8 cellular contexts compared by ENCODE assay signal in the genomic region with DNA sequence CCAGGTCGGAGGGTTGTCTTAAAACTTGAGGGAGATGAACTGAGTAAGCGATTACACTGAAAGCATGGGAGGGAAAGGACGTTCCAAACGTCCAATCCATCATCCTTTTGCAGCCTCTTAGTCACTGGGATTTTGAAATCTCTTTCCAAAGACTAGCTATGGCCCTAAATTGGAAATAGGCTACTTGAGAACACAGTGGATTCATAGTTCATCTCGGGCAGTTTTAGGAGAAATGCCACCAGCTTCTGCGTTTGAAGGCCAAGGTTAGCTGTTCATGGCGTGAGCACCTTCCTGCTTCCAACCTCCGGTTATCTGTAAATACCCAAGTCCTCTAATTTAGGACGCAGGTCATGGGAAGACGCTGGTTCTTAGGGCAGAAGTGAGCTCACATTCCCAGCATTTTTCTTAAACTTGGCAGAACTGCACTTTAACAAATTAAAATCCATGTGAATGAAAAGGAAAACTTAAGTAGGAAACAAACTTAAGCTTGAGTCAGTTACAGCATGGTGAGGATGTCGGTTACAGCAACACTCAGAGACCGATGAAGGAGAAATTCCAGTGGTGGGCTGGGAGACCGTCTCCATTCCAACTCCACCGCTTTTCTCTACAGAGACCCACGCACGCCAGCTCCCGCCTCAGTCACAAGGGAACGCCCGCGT. TPM values are rescaled to one million over a fixed set of nuclear protein-coding genes. Genes with fewer than 3 reads are reported as not detected.
DNase-seq lines count a peak whose midpoint lies in the region; ATAC-seq and TF ChIP-seq lines count a peak whose summit lies in the region.

No MANE protein-coding gene starts in this region.

- peak overlapping the region; percentile 93 for H4K8ac ChIP-seq in trophoblast cell (ENCODE audit: low read depth, low read length)

- intact Hi-C loops in left ventricle myocardium inferior (cut with micrococcal nuclease), result no loop called here
- intact Hi-C loops in Right ventricle myocardium inferior (cut with DNase I), result loop anchor here (5.0 to 10.0 kb wide), 2 partner anchors 112 to 605 kb away; a partner anchor contains a TSS
- intact Hi-C loops in esophagus squamous epithelium (cut with DNase I), result no loop called here

- H3K9me3 ChIP-seq in left ventricle myocardium inferior (replicated peaks) (no peaks in the 10 kb centered on the region), esophagus squamous epithelium (no peaks in the 10 kb centered on the region), trophoblast cell (ENCODE audit: insufficient read depth, low read depth, low read length) (no peaks in the 10 kb centered on the region)

- no peak overlapping the region for H2AK5ac ChIP-seq in trophoblast cell (ENCODE audit: low read length)

- H3K23ac ChIP-seq in trophoblast cell (ENCODE audit: low read length), result no peak overlapping the region

- 1 to 10% methylated on average over 14 of the region's 20 CpGs for WGBS in esophagus squamous epithelium, 2 donors
- WGBS in trophoblast cell (ENCODE audit: extremely low coverage, insufficient coverage, insufficient read length), result no CpG with 5 or more reads among the region's 20 CpGs

- H2BK120ac ChIP-seq in trophoblast cell (ENCODE audit: insufficient read depth, low read length, poor library complexity), result no peak overlapping the region

- H3K79me1 ChIP-seq in trophoblast cell (ENCODE audit: low read length), result peaks cover 2% of the 10 kb centered on the region

- H3K79me2 ChIP-seq in trophoblast cell (ENCODE audit: control insufficient read depth, insufficient read depth, low read length, poor library complexity), result no peaks in the 10 kb centered on the region

- no peak overlapping the region for H3K18ac ChIP-seq in trophoblast cell (ENCODE audit: low read length)

- ATAC-seq in Right ventricle myocardium inferior, result no peak
- ATAC-seq in GM18519 (IDR thresholded peaks at IDR 0.05; ENCODE audit: low FRiP score, unreplicated experiment), result no peak

- no peak overlapping the region for H2BK12ac ChIP-seq in trophoblast cell (ENCODE audit: low read length)

- TF ChIP-seq CTCF in left ventricle myocardium inferior (IDR thresholded peaks at IDR 0.05; ENCODE audit: borderline replicate concordance) (no peak), RWPE1 (conservative IDR thresholded peaks at IDR 0.05; ENCODE audit: low read depth) (no peak), esophagus squamous epithelium (IDR thresholded peaks at IDR 0.05) (no peak)

- H3K4me2 ChIP-seq in trophoblast cell (ENCODE audit: low read length), result peak overlapping the region; percentile 81

- TF ChIP-seq POLR2A in esophagus squamous epithelium (IDR thresholded peaks at IDR 0.05), result peak in 1 of 4 donors; percentile 41

- peaks cover 5% of the 10 kb centered on the region for H3K27me3 ChIP-seq in left ventricle myocardium inferior (ENCODE audit: low read depth)
- H3K27me3 ChIP-seq in esophagus squamous epithelium, result peaks cover 0 to 15% (median 0%) of the 10 kb centered on the region in 4 donors
- peaks cover 26% of the 10 kb centered on the region for H3K27me3 ChIP-seq in trophoblast cell (ENCODE audit: insufficient read depth, low read length)

- H3K4ac ChIP-seq in trophoblast cell (ENCODE audit: low read depth, low read length), result no peak overlapping the region

- H3K9ac ChIP-seq in trophoblast cell (ENCODE audit: low read length), result peak overlapping the region; percentile 79

- CTCF ChIA-PET in RWPE1 (lab: Yijun Ruan, JAX), result interaction anchor here (0.5 to 1.4 kb wide), 5 partner anchors 116 to 1727 kb away, joined by 3 to 7 read pairs (median 4); no protein-coding TSS in a partner anchor

- peak overlapping the region; percentile 98 for H2AFZ ChIP-seq in trophoblast cell (ENCODE audit: insufficient read depth, low read length, poor library complexity)

- H3K14ac ChIP-seq in trophoblast cell (ENCODE audit: low read length), result peak overlapping the region; percentile 45

- H3K4me3 ChIP-seq in left ventricle myocardium inferior, result peak overlapping the region; percentile 87
- peak overlapping the region; percentile 64 to 81 (median 76) for H3K4me3 ChIP-seq in esophagus squamous epithelium
- peak overlapping the region; percentile 80 for H3K4me3 ChIP-seq in trophoblast cell (ENCODE audit: low read depth, low read length)

- no peak for DNase-seq in left ventricle myocardium inferior
- no peak for DNase-seq in Right ventricle myocardium inferior (ENCODE audit: missing footprints)
- DNase-seq in RWPE1 (ENCODE audit: low spot score), result peak; percentile 64
- no peak for DNase-seq in esophagus squamous epithelium (lab: John Stamatoyannopoulos, UW)
- peak in 1 of 2 donors; percentile 16 for DNase-seq in trophoblast cell
- DNase-seq in epidermal melanocyte (ENCODE audit: insufficient read length, low spot score), result no peak
- no peak for DNase-seq in UCSD-AML1 (lab: John Stamatoyannopoulos, UW; ENCODE audit: unreplicated experiment)

- H3K36me3 ChIP-seq in left ventricle myocardium inferior, result no peaks in the 10 kb centered on the region
- no peaks in the 10 kb centered on the region for H3K36me3 ChIP-seq in esophagus squamous epithelium
- H3K36me3 ChIP-seq in trophoblast cell (ENCODE audit: control insufficient read depth in 1 of 2, insufficient read depth in 2 of 2, low read length in 2 of 2), result no peaks in the 10 kb centered on the region

- H2BK5ac ChIP-seq in trophoblast cell (ENCODE audit: low read depth, low read length, poor library complexity), result no peak overlapping the region

- no peak overlapping the region for H4K91ac ChIP-seq in trophoblast cell (ENCODE audit: low read depth, low read length)

- H3K27ac ChIP-seq in left ventricle myocardium inferior (replicated peaks) (peak overlapping the region; percentile 83), RWPE1 (peak overlapping the region; percentile 66), esophagus squamous epithelium (peak overlapping the region; percentile 73 to 87 (median 79)), trophoblast cell (ENCODE audit: low read depth, low read length) (no peak overlapping the region)

- H3K4me1 ChIP-seq in left ventricle myocardium inferior (peaks cover 25% of the 10 kb centered on the region), esophagus squamous epithelium (peaks cover 6 to 25% (median 10%) of the 10 kb centered on the region in 3 donors), trophoblast cell (ENCODE audit: control insufficient read depth in 1 of 2, insufficient read depth in 2 of 2, low read length in 2 of 2) (peaks cover 0 to 8% of the 10 kb centered on the region in 2 experiments)

- POLR2A ChIA-PET in RWPE1 (lab: Yijun Ruan, JAX; ENCODE audit: low non-redundant PET), result no interaction called here

- H4K12ac ChIP-seq in trophoblast cell (ENCODE audit: low read depth, low read length), result peak overlapping the region; percentile 75

RNA-seq across cellular contexts. Expression of a gene that starts 0.7 kb away (rescaled TPM):
- total RNA-seq in left ventricle myocardium inferior (0.77 TPM), Right ventricle myocardium inferior (0.16 TPM), esophagus squamous epithelium (1 to 10 TPM; 1.2 to 4.4 (median 3.1) TPM)
- polyA plus RNA-seq in trophoblast cell (2013), result 0.32 and 0.45 TPM in 2 replicates
